Comparison of ENCODE assay signal across 10 cellular contexts in the genomic region with DNA sequence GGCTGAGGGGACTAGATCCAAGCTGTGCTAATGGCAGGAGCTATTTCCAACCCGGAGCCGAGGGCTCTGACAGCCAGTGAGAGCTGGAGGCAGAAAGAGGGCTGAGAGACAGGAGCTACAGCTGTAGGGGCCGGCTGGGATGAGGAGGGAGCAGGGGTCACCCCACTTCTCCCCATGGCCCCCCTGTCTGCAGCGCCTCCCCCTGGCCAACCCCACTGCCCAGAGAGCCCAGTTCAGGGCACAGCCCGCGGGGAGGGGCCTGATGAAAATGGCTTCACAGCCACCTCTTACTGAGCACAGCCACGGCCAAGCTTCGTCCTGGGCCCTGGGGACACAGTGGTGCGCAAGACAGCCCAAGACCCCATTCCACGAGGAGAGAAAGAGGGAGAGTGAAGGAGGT. TPM values are rescaled to one million over a fixed set of nuclear protein-coding genes. Genes with fewer than 3 reads are reported as not detected.
DNase-seq lines count a peak whose midpoint lies in the region; TF ChIP-seq lines count a peak whose summit lies in the region.
"Had no signal": no experiment of that assay in that cellular context is flagged by ENCODE, and none has a peak within 500 bp of the region (broad histone marks: within the 10 kb centered on the region; RNA-seq: fewer than 3 reads in every experiment).

No MANE protein-coding gene starts in this region.

- no peak overlapping the region for H3K4me3 ChIP-seq in neural progenitor cell
- H3K4me3 ChIP-seq in uterus: no peak overlapping the region

- H3K36me3 Mint-ChIP-seq in activated naive CD4-positive, alpha-beta T cell treated with anti-CD3 and anti-CD28 coated beads, Interleukin-2, amount 50 U/mL, for 24 hours: no peaks in the 10 kb centered on the region
- no peaks in the 10 kb centered on the region for H3K36me3 Mint-ChIP-seq in activated naive CD4-positive, alpha-beta T cell treated with anti-CD3 and anti-CD28 coated beads, Interleukin-2, amount 10 ng/mL, durations not matched to agents 7 days and 5 days
- H3K36me3 Mint-ChIP-seq in chondrocyte (ENCODE audit: low read depth) (no peaks in the 10 kb centered on the region), neural progenitor cell (no peaks in the 10 kb centered on the region)

- H3F3A ChIP-seq in neural progenitor cell (ENCODE audit: low read depth): peaks cover 20% of the 10 kb centered on the region

- no peaks in the 10 kb centered on the region for H3K27me3 ChIP-seq in neural progenitor cell
- no peaks in the 10 kb centered on the region for H3K27me3 ChIP-seq in uterus

- H3K9me3 Mint-ChIP-seq in activated naive CD4-positive, alpha-beta T cell treated with anti-CD3 and anti-CD28 coated beads, Interleukin-2, amount 50 U/mL, for 24 hours: no peaks in the 10 kb centered on the region
- no peaks in the 10 kb centered on the region for H3K9me3 Mint-ChIP-seq in activated naive CD4-positive, alpha-beta T cell treated with anti-CD3 and anti-CD28 coated beads, Interleukin-2, amount 10 ng/mL, durations not matched to agents 7 days and 5 days
- H3K9me3 Mint-ChIP-seq in chondrocyte (ENCODE audit: low read depth): no peaks in the 10 kb centered on the region
- no peaks in the 10 kb centered on the region for H3K9me3 Mint-ChIP-seq in neural progenitor cell
- H3K9me3 Mint-ChIP-seq: activated T-cell treated with anti-CD3 and anti-CD28 coated beads, Interleukin-2, amount 50 U/mL, for 24 hours had no signal

- no peak for TF ChIP-seq POLR2A in uterus (IDR thresholded peaks at IDR 0.05)

- peaks cover 2% of the 10 kb centered on the region for H3K27me3 Mint-ChIP-seq in activated naive CD4-positive, alpha-beta T cell treated with anti-CD3 and anti-CD28 coated beads, Interleukin-2, amount 50 U/mL, for 24 hours
- H3K27me3 Mint-ChIP-seq in activated naive CD4-positive, alpha-beta T cell treated with anti-CD3 and anti-CD28 coated beads, Interleukin-2, amount 10 ng/mL, durations not matched to agents 7 days and 5 days: peaks cover 32% of the 10 kb centered on the region
- H3K27me3 Mint-ChIP-seq in chondrocyte (ENCODE audit: low read depth) (no peaks in the 10 kb centered on the region), neural progenitor cell (ENCODE audit: insufficient read depth, low read depth) (peaks cover 2% of the 10 kb centered on the region)
- H3K27me3 Mint-ChIP-seq: activated T-cell treated with anti-CD3 and anti-CD28 coated beads, Interleukin-2, amount 50 U/mL, for 24 hours had no signal

- H3K27ac ChIP-seq in neural progenitor cell (no peak overlapping the region), uterus (peak overlapping the region; percentile 72 to 73)

- H3K4me3 Mint-ChIP-seq in activated naive CD4-positive, alpha-beta T cell treated with anti-CD3 and anti-CD28 coated beads, Interleukin-2, amount 50 U/mL, for 24 hours: no peak overlapping the region
- no peak overlapping the region for H3K4me3 Mint-ChIP-seq in activated naive CD4-positive, alpha-beta T cell treated with anti-CD3 and anti-CD28 coated beads, Interleukin-2, amount 10 ng/mL, durations not matched to agents 7 days and 5 days
- no peak overlapping the region for H3K4me3 Mint-ChIP-seq in chondrocyte (ENCODE audit: unreplicated experiment)
- no peak overlapping the region for H3K4me3 Mint-ChIP-seq in neural progenitor cell
- H3K4me3 Mint-ChIP-seq: activated T-cell treated with anti-CD3 and anti-CD28 coated beads, Interleukin-2, amount 50 U/mL, for 24 hours had no signal

- DNase-seq in activated naive CD4-positive, alpha-beta T cell treated with anti-CD3 and anti-CD28 coated beads, Interleukin-2, amount 10 ng/mL, durations not matched to agents 7 days and 5 days: no peak
- peak; percentile 72 for DNase-seq in chondrocyte (ENCODE audit: low spot score)
- DNase-seq in neural progenitor cell (ENCODE audit: low spot score): no peak
- DNase-seq in uterus: no peak
- DNase-seq in stimulated activated CD4-positive, alpha-beta T cell treated with anti-CD3 and anti-CD28 coated beads, Interleukin-4, amount 100 ng/mL, for 4 hours: no peak
- no peak for DNase-seq in DMS53 treated with DMSO at 0.1 percent for 48 hours (lab: John Stamatoyannopoulos, UW; ENCODE audit: unreplicated experiment)
- DNase-seq in ureter (ENCODE audit: low spot score): no peak
- DNase-seq: activated T-cell treated with anti-CD3 and anti-CD28 coated beads, Interleukin-2, amount 50 U/mL, for 24 hours; SHP77 had no signal

- H3K79me2 ChIP-seq in neural progenitor cell (ENCODE audit: low read depth): no peaks in the 10 kb centered on the region

- TF ChIP-seq CTCF in chondrocyte (IDR thresholded peaks at IDR 0.05): peak; percentile 66
- peak; percentile 14 for TF ChIP-seq CTCF in neural progenitor cell (IDR thresholded peaks at IDR 0.05)
- TF ChIP-seq CTCF in uterus (IDR thresholded peaks at IDR 0.05): no peak

- peaks cover 7% of the 10 kb centered on the region for H3K4me1 ChIP-seq in neural progenitor cell
- peaks cover 4 to 5% of the 10 kb centered on the region in 2 donors for H3K4me1 ChIP-seq in uterus

- no peak overlapping the region for H2AFZ ChIP-seq in neural progenitor cell (replicated peaks)

- H3K4me1 Mint-ChIP-seq in activated naive CD4-positive, alpha-beta T cell treated with anti-CD3 and anti-CD28 coated beads, Interleukin-2, amount 50 U/mL, for 24 hours: peaks cover 8% of the 10 kb centered on the region
- no peaks in the 10 kb centered on the region for H3K4me1 Mint-ChIP-seq in activated naive CD4-positive, alpha-beta T cell treated with anti-CD3 and anti-CD28 coated beads, Interleukin-2, amount 10 ng/mL, durations not matched to agents 7 days and 5 days
- H3K4me1 Mint-ChIP-seq in chondrocyte (ENCODE audit: low read depth) (peaks cover 57% of the 10 kb centered on the region), neural progenitor cell (peaks cover 40% of the 10 kb centered on the region)

- H3K36me3 ChIP-seq in neural progenitor cell (no peaks in the 10 kb centered on the region), uterus (no peaks in the 10 kb centered on the region)

- H3K9ac ChIP-seq in neural progenitor cell: no peak overlapping the region

- CTCF ChIA-PET in activated naive CD4-positive, alpha-beta T cell treated with anti-CD3 and anti-CD28 coated beads, Interleukin-2, amount 10 ng/mL, durations not matched to agents 7 days and 5 days (lab: Charles Lee): interaction anchor here (1.2 kb wide), 1 partner anchor 15 kb away, joined by 3 read pairs; no protein-coding TSS in a partner anchor

- intact Hi-C loops in uterus (cut with DNase I; ENCODE audit: low total_unique reads): no loop called here

- H4K20me1 ChIP-seq in neural progenitor cell (ENCODE audit: low read depth): no peaks in the 10 kb centered on the region

- no peaks in the 10 kb centered on the region for H3K9me3 ChIP-seq in neural progenitor cell (ENCODE audit: low read depth)
- H3K9me3 ChIP-seq in uterus: no peaks in the 10 kb centered on the region

- H3K27ac Mint-ChIP-seq in activated naive CD4-positive, alpha-beta T cell treated with anti-CD3 and anti-CD28 coated beads, Interleukin-2, amount 50 U/mL, for 24 hours: peak overlapping the region; percentile 23
- no peak overlapping the region for H3K27ac Mint-ChIP-seq in activated naive CD4-positive, alpha-beta T cell treated with anti-CD3 and anti-CD28 coated beads, Interleukin-2, amount 10 ng/mL, durations not matched to agents 7 days and 5 days
- H3K27ac Mint-ChIP-seq in chondrocyte (ENCODE audit: unreplicated experiment) (peak overlapping the region; percentile 69), neural progenitor cell (no peak overlapping the region)
- H3K27ac Mint-ChIP-seq: activated T-cell treated with anti-CD3 and anti-CD28 coated beads, Interleukin-2, amount 50 U/mL, for 24 hours had no signal

- H3K4me2 ChIP-seq in neural progenitor cell: no peak overlapping the region

RNA-seq across cellular contexts. Expression of a gene that starts 27.9 kb away (rescaled TPM):
- total RNA-seq in chondrocyte (1,302 to 1,415 TPM (median 1,326 TPM) in 3 replicates), neural progenitor cell (ENCODE audit: low replicate concordance) (3,021 and 4,709 TPM in 2 replicates), uterus (1,000 to 10,000 TPM; 1,498 to 2,840 (median 2,333) TPM), ureter (2,529 TPM)

RNA-seq across cellular contexts. Expression of a gene that starts 46.7 kb away (rescaled TPM):
- total RNA-seq in chondrocyte (10.5 to 16.9 TPM (median 16.5 TPM) in 3 replicates), neural progenitor cell (ENCODE audit: low replicate concordance) (0.15 and 0.65 TPM in 2 replicates), uterus (10 to 100 TPM in 1 of 4 donors, 1 to 10 TPM in 3; 2.0 to 24.8 (median 5.6) TPM), ureter (5.9 TPM)

RNA-seq across cellular contexts. Expression of a gene that starts 58.3 kb away (rescaled TPM):
- total RNA-seq in chondrocyte (15.0 to 18.4 TPM (median 16.5 TPM) in 3 replicates), neural progenitor cell (ENCODE audit: low replicate concordance) (11.0 and 26.9 TPM in 2 replicates), uterus (10 to 100 TPM; 12.9 to 57.9 (median 35.4) TPM), ureter (32.6 TPM)

Comparison
In these comparisons a context has a peak if more than half of its experiments do, and no peak if none do; other contexts are left out.
1. H3K27ac Mint-ChIP-seq: peak in activated naive CD4-positive, alpha-beta T cell treated with anti-CD3 and anti-CD28 coated beads, Interleukin-2, amount 50 U/mL, for 24 hours (single experiment) and chondrocyte (single experiment); none in activated naive CD4-positive, alpha-beta T cell treated with anti-CD3 and anti-CD28 coated beads, Interleukin-2, amount 10 ng/mL, durations not matched to agents 7 days and 5 days (single experiment) and neural progenitor cell (single experiment).
2. CTCF ChIP-seq: peak in chondrocyte (single experiment) and neural progenitor cell (single experiment); none in uterus (0 of 4).